1 cellular context compared by ENCODE assay signal in genomic region chr2:8009010-8009597, GRCh38.
TF ChIP-seq lines count a peak whose summit lies in the region.

No MANE protein-coding gene starts in this region.

TF ChIP-seq in H1, 55 proteins besides CTCF, POLR2A, EP300 and RAD21:
- TF ChIP-seq NRF1 (IDR thresholded peaks at IDR 0.05; ENCODE audit: low read depth, low read length) = no peak
- no peak for TF ChIP-seq ATF3 (IDR thresholded peaks at IDR 0.05; ENCODE audit: insufficient read depth, low read depth, low read length)
- TF ChIP-seq CTBP2 (IDR thresholded peaks at IDR 0.05; ENCODE audit: borderline replicate concordance, insufficient read depth, insufficient read length, low read length) = no peak
- no peak for TF ChIP-seq GABPA (IDR thresholded peaks at IDR 0.05; ENCODE audit: borderline replicate concordance, insufficient read depth, low read length)
- no peak for TF ChIP-seq SRF (IDR thresholded peaks at IDR 0.05; ENCODE audit: low read depth, low read length)
- TF ChIP-seq CBX8 (IDR thresholded peaks at IDR 0.05; ENCODE audit: borderline replicate concordance, low read depth, low read length) = no peak
- TF ChIP-seq YY1 (IDR thresholded peaks at IDR 0.05; ENCODE audit: low read depth, low read length) = no peak
- TF ChIP-seq CBX5 (IDR thresholded peaks at IDR 0.05; ENCODE audit: low read depth, low read length) = no peak
- no peak for TF ChIP-seq NANOG (IDR thresholded peaks at IDR 0.05; ENCODE audit: insufficient read depth, low read depth, low read length, poor library complexity, severe bottlenecking)
- TF ChIP-seq TAF1 (IDR thresholded peaks at IDR 0.05; ENCODE audit: low read depth, low read length) = no peak
- TF ChIP-seq RXRA (IDR thresholded peaks at IDR 0.05; ENCODE audit: insufficient read depth, low read depth, low read length) = no peak
- TF ChIP-seq SUZ12 (IDR thresholded peaks at IDR 0.05; ENCODE audit: low read length) = no peak
- no peak for TF ChIP-seq MAX (IDR thresholded peaks at IDR 0.05)
- no peak for TF ChIP-seq MAFK (IDR thresholded peaks at IDR 0.05; ENCODE audit: low read depth, low read length)
TF ChIP-seq in H1: peak in this region for 0.
